In genomic region chr20:62850333-62850974, GRCh38 we compare ENCODE assay signal across 1 cellular context.
TF ChIP-seq lines count a peak whose summit lies in the region.

No MANE protein-coding gene starts in this region.

TF ChIP-seq in HepG2, 621 proteins besides CTCF, POLR2A, EP300 and RAD21 (continued from another document):
- TF ChIP-seq ZNF318 (CRISPR knock-in tag; IDR thresholded peaks at IDR 0.05), result no peak
- TF ChIP-seq, protein P1, sequence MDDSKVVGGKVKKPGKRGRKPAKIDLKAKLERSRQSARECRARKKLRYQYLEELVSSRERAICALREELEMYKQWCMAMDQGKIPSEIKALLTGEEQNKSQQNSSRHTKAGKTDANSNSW (CRISPR knock-in tag; IDR thresholded peaks at IDR 0.05; ENCODE audit: borderline replicate concordance), result no peak
- no peak for TF ChIP-seq POLR2G (IDR thresholded peaks at IDR 0.05; ENCODE audit: low read depth, low read length)
- no peak for TF ChIP-seq ZSCAN5A (CRISPR knock-in tag; IDR thresholded peaks at IDR 0.05; ENCODE audit: borderline replicate concordance)
- TF ChIP-seq, protein P2, sequence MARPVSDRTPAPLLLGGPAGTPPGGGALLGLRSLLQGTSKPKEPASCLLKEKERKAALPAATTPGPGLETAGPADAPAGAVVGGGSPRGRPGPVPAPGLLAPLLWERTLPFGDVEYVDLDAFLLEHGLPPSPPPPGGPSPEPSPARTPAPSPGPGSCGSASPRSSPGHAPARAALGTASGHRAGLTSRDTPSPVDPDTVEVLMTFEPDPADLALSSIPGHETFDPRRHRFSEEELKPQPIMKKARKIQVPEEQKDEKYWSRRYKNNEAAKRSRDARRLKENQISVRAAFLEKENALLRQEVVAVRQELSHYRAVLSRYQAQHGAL (CRISPR knock-in tag; IDR thresholded peaks at IDR 0.05; ENCODE audit: not compliant biosample characterization), result no peak
